In the genomic region with DNA sequence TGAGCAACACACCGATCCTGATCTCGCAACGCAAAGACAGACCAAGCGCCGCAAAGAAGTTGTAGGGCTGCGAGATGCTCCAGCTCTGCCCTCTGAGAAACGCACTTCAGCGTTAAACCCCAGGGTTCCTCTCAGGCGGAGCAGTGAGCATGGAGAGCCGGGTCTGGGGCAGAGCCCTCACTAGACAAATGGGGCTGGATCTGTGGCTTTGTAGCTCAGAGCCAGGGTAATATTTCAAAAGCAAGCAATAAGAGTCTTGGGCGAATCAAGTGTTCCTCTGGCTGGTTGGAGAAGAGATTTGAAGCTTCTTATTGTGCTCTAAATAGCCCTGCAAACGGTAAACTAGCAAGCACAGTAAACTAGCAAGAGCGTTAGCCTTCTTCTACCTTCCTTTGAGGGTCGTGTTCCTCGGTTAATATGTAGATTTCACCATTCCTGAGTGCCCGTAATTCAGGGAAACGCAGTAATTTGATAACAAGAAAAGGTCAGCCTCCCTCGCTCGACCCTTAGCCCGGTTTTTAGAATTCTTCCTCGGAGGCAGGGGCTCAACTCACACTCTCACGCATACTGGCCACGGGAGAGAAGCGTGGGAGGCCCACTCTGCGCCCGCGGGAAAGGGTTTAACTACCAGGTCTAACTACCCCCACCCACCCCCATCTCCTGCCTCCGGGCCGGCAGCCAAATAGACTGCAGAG, we compare ENCODE assay signal across 8 cellular contexts. TPM values are rescaled to one million over a fixed set of nuclear protein-coding genes. Genes with fewer than 3 reads are reported as not detected.
A peak's percentile ranks its signal among the peaks of the same experiment; 100 is the strongest.
DNase-seq lines count a peak whose midpoint lies in the region; ATAC-seq lines count a peak whose summit lies in the region.

No MANE protein-coding gene starts in this region.

- H3K4me3 ChIP-seq in mononuclear cell (ENCODE audit: low read length) = peak overlapping the region; percentile 3

- no peaks in the 10 kb centered on the region for H3K9me3 Mint-ChIP-seq in IgD-negative memory B cell

- peaks cover 3% of the 10 kb centered on the region for H3K36me3 Mint-ChIP-seq in IgD-negative memory B cell

- no peaks in the 10 kb centered on the region for H3K9me3 ChIP-seq in mononuclear cell (ENCODE audit: low read depth, low read length)

- H3K27me3 ChIP-seq in mononuclear cell (ENCODE audit: insufficient read depth, low read length) = peaks cover 4% of the 10 kb centered on the region

- peak; percentile 55 for ATAC-seq in GM18868 (IDR thresholded peaks at IDR 0.05; ENCODE audit: unreplicated experiment)
- no peak for ATAC-seq in GM18867 (IDR thresholded peaks at IDR 0.05; ENCODE audit: unreplicated experiment)

- H3K4me1 Mint-ChIP-seq in IgD-negative memory B cell = peaks cover 32 to 46% (median 40%) of the 10 kb centered on the region in 3 donors

- DNase-seq in cerebellar cortex (ENCODE audit: low spot score) (peak; percentile 56), NCI-H1436 treated with DMSO at 0.1 percent for 48 hours (lab: John Stamatoyannopoulos, UW) (no peak), activated gamma-delta T cell (lab: John Stamatoyannopoulos, UW) (no peak), AML-193 (lab: John Stamatoyannopoulos, UW) (no peak)

- peaks cover 21% of the 10 kb centered on the region for H3K4me1 ChIP-seq in mononuclear cell (ENCODE audit: insufficient read depth, low read length)

- peak overlapping the region; percentile 18 to 96 (median 94) for H3K27ac Mint-ChIP-seq in IgD-negative memory B cell

- peak overlapping the region; percentile 75 to 94 (median 88) for H3K4me3 Mint-ChIP-seq in IgD-negative memory B cell

- H3K27me3 Mint-ChIP-seq in IgD-negative memory B cell = peaks cover 2% of the 10 kb centered on the region

RNA-seq across cellular contexts. Expression of a gene that starts 6.7 kb away (rescaled TPM):
- polyA plus RNA-seq in IgD-negative memory B cell = 135 TPM
- total RNA-seq in mononuclear cell = 14.3 TPM
